In genomic region chr7:100153713-100154519, GRCh38 we compare ENCODE assay signal across 1 cellular context.
TF ChIP-seq lines count a peak whose summit lies in the region.

No MANE protein-coding gene starts in this region.

TF ChIP-seq in HEK293, 187 proteins besides CTCF, POLR2A, EP300 and RAD21 (continued from another document):
- no peak for TF ChIP-seq ZNF132 (tag by site-specific recombination; IDR thresholded peaks at IDR 0.05; ENCODE audit: borderline replicate concordance)
- no peak for TF ChIP-seq ZNF843 (tag by site-specific recombination; IDR thresholded peaks at IDR 0.05)
- TF ChIP-seq GLI2 (tag by site-specific recombination; IDR thresholded peaks at IDR 0.05; ENCODE audit: borderline replicate concordance, low read depth): no peak
- TF ChIP-seq ZNF169 (tag by site-specific recombination; IDR thresholded peaks at IDR 0.05): no peak
- TF ChIP-seq ZNF585B (tag by site-specific recombination; IDR thresholded peaks at IDR 0.05): no peak
- TF ChIP-seq ZNF677 (tag by site-specific recombination; IDR thresholded peaks at IDR 0.05): no peak
- TF ChIP-seq ZNF610 (tag by site-specific recombination; IDR thresholded peaks at IDR 0.05; ENCODE audit: borderline replicate concordance): no peak
- TF ChIP-seq SCRT1 (tag by site-specific recombination; IDR thresholded peaks at IDR 0.05; ENCODE audit: borderline replicate concordance): peak; percentile 97
- no peak for TF ChIP-seq ZNF404 (tag by site-specific recombination; IDR thresholded peaks at IDR 0.05)
- no peak for TF ChIP-seq ZNF341 (tag by site-specific recombination; IDR thresholded peaks at IDR 0.05; ENCODE audit: low read depth)
- TF ChIP-seq ZNF223 (tag by site-specific recombination; IDR thresholded peaks at IDR 0.05): no peak
- TF ChIP-seq ZNF112 (tag by site-specific recombination; IDR thresholded peaks at IDR 0.05): no peak
- no peak for TF ChIP-seq SP3 (tag by site-specific recombination; IDR thresholded peaks at IDR 0.05)
- peak; percentile 93 for TF ChIP-seq ZBTB17 (tag by site-specific recombination; IDR thresholded peaks at IDR 0.05)
- no peak for TF ChIP-seq ZNF433 (tag by site-specific recombination; IDR thresholded peaks at IDR 0.05; ENCODE audit: low read depth)
- TF ChIP-seq ZNF10 (tag by site-specific recombination; IDR thresholded peaks at IDR 0.05): peak; percentile 47; the same call in 1 of the 2 replicates
- no peak for TF ChIP-seq ZNF621 (tag by site-specific recombination; IDR thresholded peaks at IDR 0.05)
- TF ChIP-seq REPIN1 (tag by site-specific recombination; IDR thresholded peaks at IDR 0.05; ENCODE audit: low read depth): no peak
- TF ChIP-seq, protein P1, sequence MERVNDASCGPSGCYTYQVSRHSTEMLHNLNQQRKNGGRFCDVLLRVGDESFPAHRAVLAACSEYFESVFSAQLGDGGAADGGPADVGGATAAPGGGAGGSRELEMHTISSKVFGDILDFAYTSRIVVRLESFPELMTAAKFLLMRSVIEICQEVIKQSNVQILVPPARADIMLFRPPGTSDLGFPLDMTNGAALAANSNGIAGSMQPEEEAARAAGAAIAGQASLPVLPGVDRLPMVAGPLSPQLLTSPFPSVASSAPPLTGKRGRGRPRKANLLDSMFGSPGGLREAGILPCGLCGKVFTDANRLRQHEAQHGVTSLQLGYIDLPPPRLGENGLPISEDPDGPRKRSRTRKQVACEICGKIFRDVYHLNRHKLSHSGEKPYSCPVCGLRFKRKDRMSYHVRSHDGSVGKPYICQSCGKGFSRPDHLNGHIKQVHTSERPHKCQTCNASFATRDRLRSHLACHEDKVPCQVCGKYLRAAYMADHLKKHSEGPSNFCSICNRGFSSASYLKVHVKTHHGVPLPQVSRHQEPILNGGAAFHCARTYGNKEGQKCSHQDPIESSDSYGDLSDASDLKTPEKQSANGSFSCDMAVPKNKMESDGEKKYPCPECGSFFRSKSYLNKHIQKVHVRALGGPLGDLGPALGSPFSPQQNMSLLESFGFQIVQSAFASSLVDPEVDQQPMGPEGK (tag by site-specific recombination; IDR thresholded peaks at IDR 0.05): 0 out of 2 replicates have a peak, but pooled peaks have one; percentile 34
TF ChIP-seq in HEK293: peak in this region for 12.
